ENCODE assay signal across 8 cellular contexts in the genomic region with DNA sequence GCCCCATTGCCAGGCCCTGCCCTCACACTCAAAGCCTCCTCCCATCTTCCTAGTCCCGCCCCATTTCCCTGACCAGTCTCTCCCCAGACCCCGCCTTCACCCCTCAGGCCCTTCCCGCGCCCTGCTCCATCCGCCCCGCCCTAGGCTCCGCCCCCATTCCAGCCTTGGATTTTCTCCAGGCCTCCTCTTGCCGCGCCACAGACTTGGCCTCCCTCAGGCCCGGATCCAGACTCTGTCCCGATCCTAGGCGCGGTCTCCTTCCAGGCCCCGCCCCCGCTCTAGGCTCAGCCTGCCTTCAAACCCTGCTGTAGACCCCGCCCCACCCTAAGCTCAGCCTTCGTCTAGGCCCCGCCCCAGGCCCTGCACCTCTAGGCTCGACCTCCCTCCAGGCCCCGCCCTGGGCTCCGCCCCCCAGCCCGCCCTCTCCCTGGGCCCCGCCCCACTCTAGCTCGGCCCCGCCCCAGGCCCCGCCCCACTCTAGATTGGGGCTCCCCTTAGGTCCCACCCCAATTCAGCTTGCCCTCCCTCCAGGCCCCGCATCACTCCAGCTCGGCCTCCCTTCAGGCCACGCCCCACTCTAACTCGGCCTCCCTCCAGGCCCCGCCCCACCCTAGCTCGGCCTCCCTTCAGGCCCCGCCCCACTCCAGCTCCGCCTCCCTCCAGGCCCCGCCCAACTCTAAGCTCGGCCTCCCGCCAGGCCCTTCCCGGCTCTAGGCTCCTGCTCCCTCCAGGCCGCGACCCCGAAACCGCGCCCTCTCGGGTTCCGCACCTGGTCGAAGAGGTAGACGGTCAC. TPM values are rescaled to one million over a fixed set of nuclear protein-coding genes. Genes with fewer than 3 reads are reported as not detected.
A peak's percentile ranks its signal among the peaks of the same experiment; 100 is the strongest.
DNase-seq lines count a peak whose midpoint lies in the region; ATAC-seq and TF ChIP-seq lines count a peak whose summit lies in the region.

No MANE protein-coding gene starts in this region.

- no peaks in the 10 kb centered on the region for H3K9me3 ChIP-seq in gastroesophageal sphincter

- DNase-seq in DMS153 (lab: John Stamatoyannopoulos, UW) (peak; percentile 99), SIG-M5 treated with dmso at 0.1 percent for 504 hours (lab: John Stamatoyannopoulos, UW; ENCODE audit: unreplicated experiment) (peak; percentile 96), nucleus accumbens (lab: John Stamatoyannopoulos, UW) (peak; percentile 30 to 99 (median 82)), superior temporal gyrus (ENCODE audit: extremely low spot score) (peak; percentile 69)
- DNase-seq in Jurkat, Clone E6-1 (ENCODE audit: low read depth, low spot score) = peak; percentile 69
- peak; percentile 62 to 86 (median 84) for DNase-seq in activated naive CD4-positive, alpha-beta T cell (lab: John Stamatoyannopoulos, UW)

- no peak for TF ChIP-seq CTCF in gastroesophageal sphincter (IDR thresholded peaks at IDR 0.05)

- ATAC-seq in GM21576 (IDR thresholded peaks at IDR 0.05; ENCODE audit: unreplicated experiment) (peak; percentile 64), gastroesophageal sphincter (peak; percentile 92)

- peak overlapping the region in 3 of 4 donors; percentile 80 to 93 (median 83) for H3K27ac ChIP-seq in gastroesophageal sphincter

- TF ChIP-seq EP300 in gastroesophageal sphincter (IDR thresholded peaks at IDR 0.05) = no peak

- peaks cover 11% of the 10 kb centered on the region for H3K27me3 ChIP-seq in gastroesophageal sphincter

- peaks cover 0 to 63% (median 22%) of the 10 kb centered on the region in 3 donors for H3K4me1 ChIP-seq in gastroesophageal sphincter

- H3K36me3 ChIP-seq in gastroesophageal sphincter = no peaks in the 10 kb centered on the region

- WGBS in gastroesophageal sphincter (ENCODE audit: low coverage in 1 of 2), 2 donors = 3 to 4% methylated on average over 10 to 14 of the region's 47 CpGs

- H3K4me3 ChIP-seq in Jurkat, Clone E6-1 (ENCODE audit: low read length) = no peak overlapping the region
- H3K4me3 ChIP-seq in gastroesophageal sphincter = peak overlapping the region; percentile 20 to 59

- peak; percentile 47 to 55 for TF ChIP-seq POLR2A in gastroesophageal sphincter (IDR thresholded peaks at IDR 0.05)

RNA-seq across cellular contexts. Expression of a gene that starts 18.5 kb away (rescaled TPM):
- polyA plus RNA-seq in Jurkat, Clone E6-1 (2012; ENCODE audit: insufficient read depth, insufficient read length) = 2.8 TPM
- 1 to 10 TPM in 1 of 4 donors, under 1 TPM in 3; 0.13 to 1.2 (median 0.30) TPM for total RNA-seq in gastroesophageal sphincter

RNA-seq across cellular contexts. Expression of a gene that starts 24.0 kb away (rescaled TPM):
- 55.2 TPM for polyA plus RNA-seq in Jurkat, Clone E6-1 (2012; ENCODE audit: insufficient read depth, insufficient read length)
- total RNA-seq in gastroesophageal sphincter = 10 to 100 TPM; 28.6 to 56.7 (median 47.0) TPM

RNA-seq across cellular contexts. Expression of a gene that starts 37.7 kb away (rescaled TPM):
- polyA plus RNA-seq in Jurkat, Clone E6-1 (2012; ENCODE audit: insufficient read depth, insufficient read length) = 0.22 TPM
- total RNA-seq in gastroesophageal sphincter = under 1 TPM in 3 of 4 donors, not detected in 1; 0.16 to 0.42 (median 0.27) TPM

RNA-seq across cellular contexts. Expression of a gene that starts 47.3 kb away (rescaled TPM):
- polyA plus RNA-seq in Jurkat, Clone E6-1 (2012; ENCODE audit: insufficient read depth, insufficient read length) = 46.8 TPM
- 10 to 100 TPM; 28.9 to 33.1 (median 32.7) TPM for total RNA-seq in gastroesophageal sphincter

RNA-seq across cellular contexts. Expression of a gene that starts 58.9 kb away (rescaled TPM):
- not detected for polyA plus RNA-seq in Jurkat, Clone E6-1 (2012; ENCODE audit: insufficient read depth, insufficient read length)
- total RNA-seq in gastroesophageal sphincter = 1 to 10 TPM in 2 of 4 donors, under 1 TPM in 1, not detected in 1; 0.93 to 3.9 (median 1.0) TPM
